10 cellular contexts compared by ENCODE assay signal in the genomic region with DNA sequence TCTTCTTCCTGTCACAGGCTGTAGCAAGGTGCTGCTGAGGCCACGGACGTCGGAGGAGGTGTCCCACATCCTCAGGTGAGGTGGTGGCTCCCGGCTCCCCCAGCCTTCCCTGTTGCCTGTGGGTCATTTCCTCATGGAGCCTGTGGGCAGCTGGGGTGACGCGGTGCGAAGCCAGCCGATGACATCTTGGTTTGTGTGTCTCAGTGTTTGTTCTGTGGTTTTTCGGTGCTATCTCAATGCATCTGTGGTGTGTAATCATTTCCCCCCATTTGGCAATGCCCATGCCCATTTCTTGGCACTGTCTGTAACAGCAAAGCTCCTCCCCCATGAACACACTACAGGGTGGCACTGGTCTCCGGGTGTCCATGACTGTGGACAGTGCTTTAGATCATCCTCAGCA. TPM values are rescaled to one million over a fixed set of nuclear protein-coding genes. Genes with fewer than 3 reads are reported as not detected.
DNase-seq lines count a peak whose midpoint lies in the region; ATAC-seq and TF ChIP-seq lines count a peak whose summit lies in the region.
"Had no signal": no experiment of that assay in that cellular context is flagged by ENCODE, and none has a peak within 500 bp of the region (broad histone marks: within the 10 kb centered on the region; RNA-seq: fewer than 3 reads in every experiment).

No MANE protein-coding gene starts in this region.

- no peak for TF ChIP-seq POLR2A in sigmoid colon (IDR thresholded peaks at IDR 0.05)
- TF ChIP-seq POLR2A in testis (IDR thresholded peaks at IDR 0.05): no peak

- no peak for TF ChIP-seq EP300 in sigmoid colon (IDR thresholded peaks at IDR 0.05)

- 61 to 83% methylated on average over 10 of the region's 10 CpGs for WGBS in sigmoid colon, 2 donors
- 79 to 92% methylated on average over 10 of the region's 10 CpGs for WGBS in testis, 2 donors

- H3K27ac Mint-ChIP-seq in stimulated activated effector memory CD8-positive, alpha-beta T cell treated with anti-CD3 and anti-CD28 coated beads, Interleukin-12 subunit alpha, Interleukin-12 subunit beta, amount 100 ng/mL, for 72 hours: peak overlapping the region; percentile 63

- H3K9me3 ChIP-seq in sigmoid colon (no peaks in the 10 kb centered on the region), testis (no peaks in the 10 kb centered on the region)
- H3K9me3 ChIP-seq: HAP-1 had no signal

- H3K27me3 ChIP-seq in sigmoid colon (no peaks in the 10 kb centered on the region), testis (no peaks in the 10 kb centered on the region)

- ATAC-seq in stimulated activated effector memory CD8-positive, alpha-beta T cell treated with anti-CD3 and anti-CD28 coated beads, Interleukin-12 subunit alpha, Interleukin-12 subunit beta, amount 100 ng/mL, for 72 hours: peak; percentile 73

- peaks cover 38% of the 10 kb centered on the region for H3K36me3 Mint-ChIP-seq in stimulated activated effector memory CD8-positive, alpha-beta T cell treated with anti-CD3 and anti-CD28 coated beads, Interleukin-12 subunit alpha, Interleukin-12 subunit beta, amount 100 ng/mL, for 72 hours

- no peak overlapping the region for H3K4me3 ChIP-seq in sigmoid colon
- no peak overlapping the region for H3K4me3 ChIP-seq in testis
- H3K4me3 ChIP-seq: HAP-1 had no signal

- H3K27ac ChIP-seq in sigmoid colon (no peak overlapping the region), testis (no peak overlapping the region)

- H3K4me3 Mint-ChIP-seq in stimulated activated effector memory CD8-positive, alpha-beta T cell treated with anti-CD3 and anti-CD28 coated beads, Interleukin-12 subunit alpha, Interleukin-12 subunit beta, amount 100 ng/mL, for 72 hours: peak overlapping the region; percentile 69

- intact Hi-C loops in sigmoid colon (cut with DNase I) (no loop called here), testis (cut with DNase I; ENCODE audit: low total_unique reads) (no loop called here)

- H3K9me3 Mint-ChIP-seq in stimulated activated effector memory CD8-positive, alpha-beta T cell treated with anti-CD3 and anti-CD28 coated beads, Interleukin-12 subunit alpha, Interleukin-12 subunit beta, amount 100 ng/mL, for 72 hours: no peaks in the 10 kb centered on the region

- no peak for TF ChIP-seq CTCF in sigmoid colon (IDR thresholded peaks at IDR 0.05)
- no peak for TF ChIP-seq CTCF in testis (IDR thresholded peaks at IDR 0.05)

- H3K4me1 ChIP-seq in sigmoid colon (peaks cover 0 to under 1% (median 0%) of the 10 kb centered on the region in 4 donors), testis (peaks cover under 1% of the 10 kb centered on the region)
- H3K4me1 ChIP-seq: HAP-1 had no signal

- peak; percentile 46 for DNase-seq in activated naive CD4-positive, alpha-beta T cell treated with Interleukin-2 at 50 U/mL for 16 hours
- no peak for DNase-seq in activated naive CD4-positive, alpha-beta T cell (lab: John Stamatoyannopoulos, UW)
- DNase-seq in T-helper 2 cell: peak in 3 of 5 experiments; percentile 12 to 86 (median 72)
- peak; percentile 23 for DNase-seq in amniotic epithelial cell (ENCODE audit: low read depth)
- peak in 1 of 2 donors; percentile 79 for DNase-seq in stimulated activated effector memory CD8-positive, alpha-beta T cell treated with anti-CD3 and anti-CD28 coated beads, Interleukin-12 subunit alpha, Interleukin-12 subunit beta, amount 100 ng/mL, for 72 hours (ENCODE audit: low spot score in 2 of 2)
- DNase-seq in sigmoid colon: no peak
- DNase-seq in testis: no peak
- no peak for DNase-seq in AG08396 (ENCODE audit: low spot score)
- DNase-seq: amygdala had no signal

- H3K4me1 Mint-ChIP-seq in stimulated activated effector memory CD8-positive, alpha-beta T cell treated with anti-CD3 and anti-CD28 coated beads, Interleukin-12 subunit alpha, Interleukin-12 subunit beta, amount 100 ng/mL, for 72 hours: peaks cover 42% of the 10 kb centered on the region

- H3K36me3 ChIP-seq in sigmoid colon (peaks cover 0 to 46% (median 19%) of the 10 kb centered on the region in 4 donors), testis (ENCODE audit: low read depth, missing control alignments) (no peaks in the 10 kb centered on the region)

RNA-seq across cellular contexts. Expression of gene D2HGDH, which starts 6.6 kb away (rescaled TPM):
- total RNA-seq in sigmoid colon (10 to 100 TPM; 10.7 to 26.9 (median 13.3) TPM), testis (10 to 100 TPM; 36.1 to 37.7 TPM)
- polyA plus RNA-seq in sigmoid colon (10 to 100 TPM in 1 of 3 donors, 1 to 10 TPM in 2; 6.0 to 36.9 (median 8.6) TPM), testis (ENCODE audit: insufficient read depth, low read depth, low replicate concordance) (15.6 TPM)

RNA-seq across cellular contexts. Expression of gene GAL3ST2, which starts 35.6 kb away (rescaled TPM):
- total RNA-seq in sigmoid colon (under 1 TPM in 2 of 4 donors, not detected in 2; 0.33 to 0.68 TPM), testis (1 to 10 TPM; 2.8 to 4.3 TPM)
- polyA plus RNA-seq in sigmoid colon (10 to 100 TPM in 1 of 3 donors, 1 to 10 TPM in 2; 3.0 to 13.6 (median 4.2) TPM), testis (ENCODE audit: insufficient read depth, low read depth, low replicate concordance) (0.54 TPM)

RNA-seq across cellular contexts. Expression of gene ING5, which starts 39.2 kb away (rescaled TPM):
- total RNA-seq in sigmoid colon (10 to 100 TPM; 21.1 to 49.8 (median 29.9) TPM), testis (10 to 100 TPM; 44.5 to 56.9 TPM)
- polyA plus RNA-seq in sigmoid colon (10 to 100 TPM in 2 of 3 donors, 1 to 10 TPM in 1; 9.6 to 31.8 (median 20.1) TPM), testis (ENCODE audit: insufficient read depth, low read depth, low replicate concordance) (21.5 TPM)

RNA-seq across cellular contexts. Expression of gene DTYMK, which starts 54.4 kb away (rescaled TPM):
- total RNA-seq in sigmoid colon (10 to 100 TPM in 2 of 4 donors, 1 to 10 TPM in 2; 7.4 to 13.8 (median 10.8) TPM), testis (10 to 100 TPM; 27.4 to 30.0 TPM)
- polyA plus RNA-seq in sigmoid colon (10 to 100 TPM; 18.6 to 53.0 (median 23.8) TPM), testis (ENCODE audit: insufficient read depth, low read depth, low replicate concordance) (16.4 TPM)

Comparison
In these comparisons a context has a peak if more than half of its experiments do, and no peak if none do; other contexts are left out.
1. DNase-seq: peak in activated naive CD4-positive, alpha-beta T cell treated with Interleukin-2 at 50 U/mL for 16 hours (single experiment), T-helper 2 cell (3 of 5) and amniotic epithelial cell (single experiment); none in activated naive CD4-positive, alpha-beta T cell (0 of 4), sigmoid colon (single experiment), testis (single experiment) and AG08396 (single experiment).